ENCODE assay signal across 1 cellular context in genomic region chr17:79993390-79994221, GRCh38.
TF ChIP-seq lines count a peak whose summit lies in the region.

No MANE protein-coding gene starts in this region.

TF ChIP-seq in HepG2, 621 proteins besides CTCF, POLR2A, EP300 and RAD21 (continued from another document and continues in another):
- TF ChIP-seq, protein P1, sequence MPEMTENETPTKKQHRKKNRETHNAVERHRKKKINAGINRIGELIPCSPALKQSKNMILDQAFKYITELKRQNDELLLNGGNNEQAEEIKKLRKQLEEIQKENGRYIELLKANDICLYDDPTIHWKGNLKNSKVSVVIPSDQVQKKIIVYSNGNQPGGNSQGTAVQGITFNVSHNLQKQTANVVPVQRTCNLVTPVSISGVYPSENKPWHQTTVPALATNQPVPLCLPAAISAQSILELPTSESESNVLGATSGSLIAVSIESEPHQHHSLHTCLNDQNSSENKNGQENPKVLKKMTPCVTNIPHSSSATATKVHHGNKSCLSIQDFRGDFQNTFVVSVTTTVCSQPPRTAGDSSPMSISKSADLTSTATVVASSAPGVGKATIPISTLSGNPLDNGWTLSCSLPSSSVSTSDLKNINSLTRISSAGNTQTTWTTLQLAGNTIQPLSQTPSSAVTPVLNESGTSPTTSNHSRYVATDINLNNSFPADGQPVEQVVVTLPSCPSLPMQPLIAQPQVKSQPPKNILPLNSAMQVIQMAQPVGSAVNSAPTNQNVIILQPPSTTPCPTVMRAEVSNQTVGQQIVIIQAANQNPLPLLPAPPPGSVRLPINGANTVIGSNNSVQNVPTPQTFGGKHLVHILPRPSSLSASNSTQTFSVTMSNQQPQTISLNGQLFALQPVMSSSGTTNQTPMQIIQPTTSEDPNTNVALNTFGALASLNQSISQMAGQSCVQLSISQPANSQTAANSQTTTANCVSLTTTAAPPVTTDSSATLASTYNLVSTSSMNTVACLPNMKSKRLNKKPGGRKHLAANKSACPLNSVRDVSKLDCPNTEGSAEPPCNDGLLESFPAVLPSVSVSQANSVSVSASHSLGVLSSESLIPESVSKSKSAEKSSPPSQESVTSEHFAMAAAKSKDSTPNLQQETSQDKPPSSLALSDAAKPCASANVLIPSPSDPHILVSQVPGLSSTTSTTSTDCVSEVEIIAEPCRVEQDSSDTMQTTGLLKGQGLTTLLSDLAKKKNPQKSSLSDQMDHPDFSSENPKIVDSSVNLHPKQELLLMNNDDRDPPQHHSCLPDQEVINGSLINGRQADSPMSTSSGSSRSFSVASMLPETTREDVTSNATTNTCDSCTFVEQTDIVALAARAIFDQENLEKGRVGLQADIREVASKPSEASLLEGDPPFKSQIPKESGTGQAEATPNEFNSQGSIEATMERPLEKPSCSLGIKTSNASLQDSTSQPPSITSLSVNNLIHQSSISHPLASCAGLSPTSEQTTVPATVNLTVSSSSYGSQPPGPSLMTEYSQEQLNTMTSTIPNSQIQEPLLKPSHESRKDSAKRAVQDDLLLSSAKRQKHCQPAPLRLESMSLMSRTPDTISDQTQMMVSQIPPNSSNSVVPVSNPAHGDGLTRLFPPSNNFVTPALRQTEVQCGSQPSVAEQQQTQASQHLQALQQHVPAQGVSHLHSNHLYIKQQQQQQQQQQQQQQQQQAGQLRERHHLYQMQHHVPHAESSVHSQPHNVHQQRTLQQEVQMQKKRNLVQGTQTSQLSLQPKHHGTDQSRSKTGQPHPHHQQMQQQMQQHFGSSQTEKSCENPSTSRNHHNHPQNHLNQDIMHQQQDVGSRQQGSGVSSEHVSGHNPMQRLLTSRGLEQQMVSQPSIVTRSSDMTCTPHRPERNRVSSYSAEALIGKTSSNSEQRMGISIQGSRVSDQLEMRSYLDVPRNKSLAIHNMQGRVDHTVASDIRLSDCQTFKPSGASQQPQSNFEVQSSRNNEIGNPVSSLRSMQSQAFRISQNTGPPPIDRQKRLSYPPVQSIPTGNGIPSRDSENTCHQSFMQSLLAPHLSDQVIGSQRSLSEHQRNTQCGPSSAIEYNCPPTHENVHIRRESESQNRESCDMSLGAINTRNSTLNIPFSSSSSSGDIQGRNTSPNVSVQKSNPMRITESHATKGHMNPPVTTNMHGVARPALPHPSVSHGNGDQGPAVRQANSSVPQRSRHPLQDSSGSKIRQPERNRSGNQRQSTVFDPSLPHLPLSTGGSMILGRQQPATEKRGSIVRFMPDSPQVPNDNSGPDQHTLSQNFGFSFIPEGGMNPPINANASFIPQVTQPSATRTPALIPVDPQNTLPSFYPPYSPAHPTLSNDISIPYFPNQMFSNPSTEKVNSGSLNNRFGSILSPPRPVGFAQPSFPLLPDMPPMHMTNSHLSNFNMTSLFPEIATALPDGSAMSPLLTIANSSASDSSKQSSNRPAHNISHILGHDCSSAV (CRISPR knock-in tag; IDR thresholded peaks at IDR 0.05; ENCODE audit: borderline replicate concordance), result 0 out of 2 replicates have a peak, but pooled peaks have one; percentile 26
- no peak; the same call in 1 of the 2 replicates for TF ChIP-seq IRX3 (CRISPR knock-in tag; IDR thresholded peaks at IDR 0.05; ENCODE audit: borderline replicate concordance, low read depth)
- TF ChIP-seq ASH2L (IDR thresholded peaks at IDR 0.05; ENCODE audit: insufficient read length, low read depth, low read length), result peak; percentile 64
- no peak for TF ChIP-seq ZNF234 (CRISPR knock-in tag; conservative IDR thresholded peaks at IDR 0.05)
- TF ChIP-seq POLR2AphosphoS5 (IDR thresholded peaks at IDR 0.05; ENCODE audit: low read depth, low read length), result peak; percentile 82
- peak; percentile 97 for TF ChIP-seq ZNF558 (CRISPR knock-in tag; IDR thresholded peaks at IDR 0.05; ENCODE audit: borderline replicate concordance)
- peak; percentile 92 for TF ChIP-seq SKI (IDR thresholded peaks at IDR 0.05; ENCODE audit: partially characterized antibody)
- TF ChIP-seq ZFY (CRISPR knock-in tag; IDR thresholded peaks at IDR 0.05), result peak; percentile 61
- peak; percentile 94 for TF ChIP-seq ZNF12 (CRISPR knock-in tag; IDR thresholded peaks at IDR 0.05)
- TF ChIP-seq CREM (IDR thresholded peaks at IDR 0.05), result peak; percentile 90
- no peak for TF ChIP-seq CREM (CRISPR knock-in tag; IDR thresholded peaks at IDR 0.05)
- peak; percentile 98 for TF ChIP-seq BRF2 (CRISPR knock-in tag; IDR thresholded peaks at IDR 0.05)
- TF ChIP-seq NAIF1 (CRISPR knock-in tag; IDR thresholded peaks at IDR 0.05; ENCODE audit: borderline replicate concordance), result no peak; the same call in 1 of the 2 replicates
- TF ChIP-seq CENPBD1 (CRISPR knock-in tag; IDR thresholded peaks at IDR 0.05; ENCODE audit: borderline replicate concordance, low read depth), result peak; percentile 67; the same call in 1 of the 2 replicates
- TF ChIP-seq ZSCAN9 (CRISPR knock-in tag; IDR thresholded peaks at IDR 0.05; ENCODE audit: borderline replicate concordance), result peak; percentile 98
- TF ChIP-seq ZFP1 (CRISPR knock-in tag; IDR thresholded peaks at IDR 0.05), result peak; percentile 88
- no peak for TF ChIP-seq MATR3 (CRISPR knock-in tag; IDR thresholded peaks at IDR 0.05)
- TF ChIP-seq ZBED4 (CRISPR knock-in tag; IDR thresholded peaks at IDR 0.05; ENCODE audit: borderline replicate concordance), result peak; percentile 86
- no peak for TF ChIP-seq NBN (conservative IDR thresholded peaks at IDR 0.05)
- TF ChIP-seq HNRNPK (IDR thresholded peaks at IDR 0.05; ENCODE audit: low read depth, low read length, poor library complexity, severe bottlenecking), result no peak
- TF ChIP-seq ZNF484 (CRISPR knock-in tag; IDR thresholded peaks at IDR 0.05; ENCODE audit: borderline replicate concordance, low read depth), result no peak
- TF ChIP-seq ISL2 (CRISPR knock-in tag; IDR thresholded peaks at IDR 0.05), result peak; percentile 95
- TF ChIP-seq ZFP36 (IDR thresholded peaks at IDR 0.05; ENCODE audit: borderline replicate concordance, low read depth, low read length, partially characterized antibody), result peak; percentile 5
- peak; percentile 99; the same call in 1 of the 2 replicates for TF ChIP-seq ZNF703 (CRISPR knock-in tag; IDR thresholded peaks at IDR 0.05; ENCODE audit: borderline replicate concordance)
- TF ChIP-seq ZNF562 (CRISPR knock-in tag; IDR thresholded peaks at IDR 0.05; ENCODE audit: borderline replicate concordance), result no peak
- no peak; the same call in 1 of the 2 replicates for TF ChIP-seq ZC3H13 (CRISPR knock-in tag; IDR thresholded peaks at IDR 0.05)
- peak; percentile 71; the same call in 1 of the 2 replicates for TF ChIP-seq HOXA9 (CRISPR knock-in tag; IDR thresholded peaks at IDR 0.05; ENCODE audit: borderline replicate concordance)
- TF ChIP-seq RFX5 (IDR thresholded peaks at IDR 0.05; ENCODE audit: low read depth, low read length), result peak; percentile 32; the same call in 1 of the 2 replicates
- peak; percentile 83 for TF ChIP-seq ESRRA (CRISPR knock-in tag; IDR thresholded peaks at IDR 0.05; ENCODE audit: low read depth)
- TF ChIP-seq JARID2 (CRISPR knock-in tag; IDR thresholded peaks at IDR 0.05; ENCODE audit: insufficient replicate concordance), result no peak
- peak; percentile 95 for TF ChIP-seq ZNF781 (CRISPR knock-in tag; IDR thresholded peaks at IDR 0.05; ENCODE audit: borderline replicate concordance, not compliant biosample characterization)
- TF ChIP-seq ELF3 (CRISPR knock-in tag; IDR thresholded peaks at IDR 0.05), result peak; percentile 85
- TF ChIP-seq ARNT2 (CRISPR knock-in tag; IDR thresholded peaks at IDR 0.05; ENCODE audit: low read depth), result peak; percentile 97
- peak; percentile 98 for TF ChIP-seq IRF2 (CRISPR knock-in tag; IDR thresholded peaks at IDR 0.05)
- TF ChIP-seq GRHL1 (CRISPR knock-in tag; conservative IDR thresholded peaks at IDR 0.05), result no peak
- peak; percentile 98 for TF ChIP-seq FOXO1 (CRISPR knock-in tag; IDR thresholded peaks at IDR 0.05)
- peak; percentile 87 for TF ChIP-seq ZNF770 (CRISPR knock-in tag; IDR thresholded peaks at IDR 0.05)
- no peak for TF ChIP-seq CBX2 (IDR thresholded peaks at IDR 0.05; ENCODE audit: low read depth, low read length)
- TF ChIP-seq CBX2 (CRISPR knock-in tag; IDR thresholded peaks at IDR 0.05; ENCODE audit: low read depth), result no peak
- TF ChIP-seq NFIC (IDR thresholded peaks at IDR 0.05; ENCODE audit: low read length), result no peak
- TF ChIP-seq RFX3 (CRISPR knock-in tag; IDR thresholded peaks at IDR 0.05), result peak; percentile 18; the same call in 1 of the 2 replicates
- TF ChIP-seq FOXK1 (CRISPR knock-in tag; IDR thresholded peaks at IDR 0.05; ENCODE audit: borderline replicate concordance, low read depth), result peak; percentile 96; the same call in 1 of the 2 replicates
- TF ChIP-seq TBP (CRISPR knock-in tag; IDR thresholded peaks at IDR 0.05), result no peak
- no peak for TF ChIP-seq ATM (IDR thresholded peaks at IDR 0.05; ENCODE audit: borderline replicate concordance)
- TF ChIP-seq ZNF766 (CRISPR knock-in tag; IDR thresholded peaks at IDR 0.05; ENCODE audit: borderline replicate concordance), result no peak
- peak; percentile 57 for TF ChIP-seq RBM39 (IDR thresholded peaks at IDR 0.05; ENCODE audit: low read depth, low read length, poor library complexity, severe bottlenecking)
- TF ChIP-seq ADNP (CRISPR knock-in tag; IDR thresholded peaks at IDR 0.05), result no peak
- peak; percentile 97 for TF ChIP-seq NFKBIZ (CRISPR knock-in tag; IDR thresholded peaks at IDR 0.05)
- TF ChIP-seq ZIK1 (CRISPR knock-in tag; IDR thresholded peaks at IDR 0.05; ENCODE audit: borderline replicate concordance, low read depth), result no peak; the same call in 1 of the 2 replicates
